8 cellular contexts compared by ENCODE assay signal in genomic region chr1:144992915-144993314, GRCh38.
A peak's percentile ranks its signal among the peaks of the same experiment; 100 is the strongest.
DNase-seq lines count a peak whose midpoint lies in the region; ATAC-seq, FAIRE-seq and TF ChIP-seq lines count a peak whose summit lies in the region.
"Not testable (repeated sequence)": the region's sequence is repeated elsewhere in the genome, so short reads cannot be mapped to it uniquely, and the experiment has no call there.

No MANE protein-coding gene starts in this region.

- H3K36me3 ChIP-seq in brain microvascular endothelial cell (replicated peaks); fibroblast of lung (ENCODE audit: control insufficient read depth, insufficient read depth, low read length): not testable (repeated sequence)

- not testable (repeated sequence) for H3K4me2 ChIP-seq in fibroblast of lung (ENCODE audit: extremely low read depth, insufficient read depth, low read length)

- DNase-seq in Daoy (ENCODE audit: low read depth) (peak; percentile 69), HS-5 (ENCODE audit: low read depth) (peak; percentile 45), RCC 7860 (ENCODE audit: low spot score) (peak; percentile 63), brain microvascular endothelial cell (peak; percentile 75), fibroblast of lung (ENCODE audit: low read depth in 2 of 2) (peak; percentile 47 to 91), kidney glomerular epithelial cell (lab: John Stamatoyannopoulos, UW) (peak; percentile 1), smooth muscle cell of the brain vasculature (ENCODE audit: low read depth, low spot score) (peak; percentile 2)
- DNase-seq in activated CD8-positive, alpha-beta memory T cell treated with anti-CD3 and anti-CD28 coated beads, Interleukin-2, amount 10 ng/mL, durations not matched to agents 7 days and 5 days, result not testable (repeated sequence)

- peak; percentile 20 for ATAC-seq in activated CD8-positive, alpha-beta memory T cell treated with anti-CD3 and anti-CD28 coated beads, Interleukin-2, amount 10 ng/mL, durations not matched to agents 7 days and 5 days

- CTCF ChIA-PET in activated CD8-positive, alpha-beta memory T cell treated with anti-CD3 and anti-CD28 coated beads, Interleukin-2, amount 10 ng/mL, durations not matched to agents 7 days and 5 days (lab: Charles Lee), result not testable (repeated sequence)

- not testable (repeated sequence) for H3K27me3 ChIP-seq in brain microvascular endothelial cell (replicated peaks); fibroblast of lung (ENCODE audit: control insufficient read depth, insufficient read depth, low read length)

- H3K9me3 ChIP-seq in fibroblast of lung (ENCODE audit: control insufficient read depth, insufficient read depth, low read depth, low read length), result not testable (repeated sequence)

- H2AFZ ChIP-seq in fibroblast of lung (ENCODE audit: low read length), result not testable (repeated sequence)

- H3K79me2 ChIP-seq in fibroblast of lung (ENCODE audit: control insufficient read depth, insufficient read depth, low read length), result not testable (repeated sequence)

- H3K27ac ChIP-seq in brain microvascular endothelial cell; fibroblast of lung (ENCODE audit: insufficient read depth, low read length): not testable (repeated sequence)

- not testable (repeated sequence) for H3K4me1 Mint-ChIP-seq in activated CD8-positive, alpha-beta memory T cell treated with anti-CD3 and anti-CD28 coated beads, Interleukin-2, amount 10 ng/mL, durations not matched to agents 7 days and 5 days

- not testable (repeated sequence) for H3K36me3 Mint-ChIP-seq in activated CD8-positive, alpha-beta memory T cell treated with anti-CD3 and anti-CD28 coated beads, Interleukin-2, amount 10 ng/mL, durations not matched to agents 7 days and 5 days

- not testable (repeated sequence) for H3K27ac Mint-ChIP-seq in activated CD8-positive, alpha-beta memory T cell treated with anti-CD3 and anti-CD28 coated beads, Interleukin-2, amount 10 ng/mL, durations not matched to agents 7 days and 5 days

- in situ Hi-C loops in brain microvascular endothelial cell (cut with HindIII; ENCODE audit: low pct_ligation_motif_present, low sequenced_read_pairs), result not testable (repeated sequence)

- TF ChIP-seq CTCF in brain microvascular endothelial cell (IDR thresholded peaks at IDR 0.05; ENCODE audit: low read depth, low read length, missing control alignments); fibroblast of lung (conservative IDR thresholded peaks at IDR 0.05 in 1 of 2, IDR thresholded peaks at IDR 0.05 in 1 of 2; ENCODE audit: low read depth in 1 of 2, low read length in 2 of 2): not testable (repeated sequence)

- H3K27me3 Mint-ChIP-seq in activated CD8-positive, alpha-beta memory T cell treated with anti-CD3 and anti-CD28 coated beads, Interleukin-2, amount 10 ng/mL, durations not matched to agents 7 days and 5 days, result not testable (repeated sequence)

- H4K20me1 ChIP-seq in fibroblast of lung (ENCODE audit: control insufficient read depth, extremely low read depth, insufficient read depth, low read length), result not testable (repeated sequence)

- not testable (repeated sequence) for H3K9ac ChIP-seq in fibroblast of lung (ENCODE audit: insufficient read depth, low read length)

- H3K4me3 Mint-ChIP-seq in activated CD8-positive, alpha-beta memory T cell treated with anti-CD3 and anti-CD28 coated beads, Interleukin-2, amount 10 ng/mL, durations not matched to agents 7 days and 5 days, result not testable (repeated sequence)

- H3K9me3 Mint-ChIP-seq in activated CD8-positive, alpha-beta memory T cell treated with anti-CD3 and anti-CD28 coated beads, Interleukin-2, amount 10 ng/mL, durations not matched to agents 7 days and 5 days (ENCODE audit: low read depth), result not testable (repeated sequence)

- H3K4me3 ChIP-seq in brain microvascular endothelial cell (ENCODE audit: low read depth, low read length); fibroblast of lung (replicated peaks in 1 of 4; ENCODE audit: control extremely low read depth in 1 of 4, insufficient read depth in 1 of 4, low read depth in 3 of 4, low read length in 4 of 4): not testable (repeated sequence)

- H3K4me1 ChIP-seq in fibroblast of lung (ENCODE audit: control insufficient read depth, extremely low read depth, insufficient read depth, low read length), result not testable (repeated sequence)

- peak; percentile 42 for FAIRE-seq in RCC 7860 (lab: Jason Lieb, UNC)
